Comparison of ENCODE assay signal across 2 cellular contexts in genomic region chr7:158834799-158835784, GRCh38.
TF ChIP-seq lines count a peak whose summit lies in the region.

No MANE protein-coding gene starts in this region.

TF ChIP-seq in HepG2, 621 proteins besides CTCF, POLR2A, EP300 and RAD21 (continues in another document):
- TF ChIP-seq WIZ (CRISPR knock-in tag; IDR thresholded peaks at IDR 0.05) (no peak), ZNF777 (CRISPR knock-in tag; IDR thresholded peaks at IDR 0.05) (no peak), CEBPG (CRISPR knock-in tag; IDR thresholded peaks at IDR 0.05) (no peak), TFAP4 (IDR thresholded peaks at IDR 0.05; ENCODE audit: borderline replicate concordance, low read depth) (peak; percentile 15; the same call in 1 of the 2 replicates), MXD4 (CRISPR knock-in tag; IDR thresholded peaks at IDR 0.05) (no peak), ZNF101 (CRISPR knock-in tag; IDR thresholded peaks at IDR 0.05; ENCODE audit: borderline replicate concordance, low read depth) (no peak), EED (CRISPR knock-in tag; IDR thresholded peaks at IDR 0.05) (no peak), ZBTB21 (CRISPR knock-in tag; IDR thresholded peaks at IDR 0.05) (no peak), U2AF1 (optimal IDR thresholded peaks at IDR 0.05; ENCODE audit: low read depth, low read length) (no peak), MXI1 (IDR thresholded peaks at IDR 0.05; ENCODE audit: borderline replicate concordance, low read depth, low read length) (no peak), ZNF230 (CRISPR knock-in tag; IDR thresholded peaks at IDR 0.05) (no peak), CENPBD1 (CRISPR knock-in tag; IDR thresholded peaks at IDR 0.05; ENCODE audit: borderline replicate concordance, low read depth) (no peak), E2F5 (CRISPR knock-in tag; conservative IDR thresholded peaks at IDR 0.05) (no peak), USF2 (IDR thresholded peaks at IDR 0.05; ENCODE audit: low read depth, low read length) (peak; percentile 79), USF2 (CRISPR knock-in tag; IDR thresholded peaks at IDR 0.05; ENCODE audit: borderline replicate concordance) (no peak), HOXA3 (CRISPR knock-in tag; IDR thresholded peaks at IDR 0.05) (no peak), ZNF143 (CRISPR knock-in tag; IDR thresholded peaks at IDR 0.05) (no peak), LBX2 (CRISPR knock-in tag; IDR thresholded peaks at IDR 0.05; ENCODE audit: borderline replicate concordance) (no peak), CBX2 (IDR thresholded peaks at IDR 0.05; ENCODE audit: low read depth, low read length) (no peak), CBX2 (CRISPR knock-in tag; IDR thresholded peaks at IDR 0.05; ENCODE audit: low read depth) (no peak), XBP1 (CRISPR knock-in tag; IDR thresholded peaks at IDR 0.05) (no peak), TOPORS (CRISPR knock-in tag; IDR thresholded peaks at IDR 0.05) (no peak), ZFX (CRISPR knock-in tag; IDR thresholded peaks at IDR 0.05; ENCODE audit: low read depth) (no peak), ZSCAN22 (CRISPR knock-in tag; IDR thresholded peaks at IDR 0.05) (no peak), CENPX (CRISPR knock-in tag; IDR thresholded peaks at IDR 0.05) (no peak)
- TF ChIP-seq, protein P1, sequence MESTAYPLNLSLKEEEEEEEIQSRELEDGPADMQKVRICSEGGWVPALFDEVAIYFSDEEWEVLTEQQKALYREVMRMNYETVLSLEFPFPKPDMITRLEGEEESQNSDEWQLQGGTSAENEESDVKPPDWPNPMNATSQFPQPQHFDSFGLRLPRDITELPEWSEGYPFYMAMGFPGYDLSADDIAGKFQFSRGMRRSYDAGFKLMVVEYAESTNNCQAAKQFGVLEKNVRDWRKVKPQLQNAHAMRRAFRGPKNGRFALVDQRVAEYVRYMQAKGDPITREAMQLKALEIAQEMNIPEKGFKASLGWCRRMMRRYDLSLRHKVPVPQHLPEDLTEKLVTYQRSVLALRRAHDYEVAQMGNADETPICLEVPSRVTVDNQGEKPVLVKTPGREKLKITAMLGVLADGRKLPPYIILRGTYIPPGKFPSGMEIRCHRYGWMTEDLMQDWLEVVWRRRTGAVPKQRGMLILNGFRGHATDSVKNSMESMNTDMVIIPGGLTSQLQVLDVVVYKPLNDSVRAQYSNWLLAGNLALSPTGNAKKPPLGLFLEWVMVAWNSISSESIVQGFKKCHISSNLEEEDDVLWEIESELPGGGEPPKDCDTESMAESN (CRISPR knock-in tag; conservative IDR thresholded peaks at IDR 0.05): no peak
- TF ChIP-seq, protein P2, sequence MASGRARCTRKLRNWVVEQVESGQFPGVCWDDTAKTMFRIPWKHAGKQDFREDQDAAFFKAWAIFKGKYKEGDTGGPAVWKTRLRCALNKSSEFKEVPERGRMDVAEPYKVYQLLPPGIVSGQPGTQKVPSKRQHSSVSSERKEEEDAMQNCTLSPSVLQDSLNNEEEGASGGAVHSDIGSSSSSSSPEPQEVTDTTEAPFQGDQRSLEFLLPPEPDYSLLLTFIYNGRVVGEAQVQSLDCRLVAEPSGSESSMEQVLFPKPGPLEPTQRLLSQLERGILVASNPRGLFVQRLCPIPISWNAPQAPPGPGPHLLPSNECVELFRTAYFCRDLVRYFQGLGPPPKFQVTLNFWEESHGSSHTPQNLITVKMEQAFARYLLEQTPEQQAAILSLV (CRISPR knock-in tag; IDR thresholded peaks at IDR 0.05; ENCODE audit: borderline replicate concordance): no peak

TF ChIP-seq in K562, 482 proteins besides CTCF, POLR2A, EP300 and RAD21 (continues in another document):
- TF ChIP-seq, protein P3, sequence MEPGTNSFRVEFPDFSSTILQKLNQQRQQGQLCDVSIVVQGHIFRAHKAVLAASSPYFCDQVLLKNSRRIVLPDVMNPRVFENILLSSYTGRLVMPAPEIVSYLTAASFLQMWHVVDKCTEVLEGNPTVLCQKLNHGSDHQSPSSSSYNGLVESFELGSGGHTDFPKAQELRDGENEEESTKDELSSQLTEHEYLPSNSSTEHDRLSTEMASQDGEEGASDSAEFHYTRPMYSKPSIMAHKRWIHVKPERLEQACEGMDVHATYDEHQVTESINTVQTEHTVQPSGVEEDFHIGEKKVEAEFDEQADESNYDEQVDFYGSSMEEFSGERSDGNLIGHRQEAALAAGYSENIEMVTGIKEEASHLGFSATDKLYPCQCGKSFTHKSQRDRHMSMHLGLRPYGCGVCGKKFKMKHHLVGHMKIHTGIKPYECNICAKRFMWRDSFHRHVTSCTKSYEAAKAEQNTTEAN (CRISPR knock-in tag; IDR thresholded peaks at IDR 0.05): 0 out of 2 replicates have a peak, but pooled peaks have one; percentile 32
- TF ChIP-seq GABPB1 (CRISPR knock-in tag; IDR thresholded peaks at IDR 0.05): peak; percentile 56; the same call in 1 of the 2 replicates
- TF ChIP-seq RNF2 (IDR thresholded peaks at IDR 0.05): no peak; the same call in none of the 2 replicates
- no peak for TF ChIP-seq FUS (optimal IDR thresholded peaks at IDR 0.05; ENCODE audit: low read depth, low read length)
- TF ChIP-seq HMG20B (CRISPR knock-in tag; IDR thresholded peaks at IDR 0.05): no peak
- no peak for TF ChIP-seq ZNF511 (CRISPR knock-in tag; IDR thresholded peaks at IDR 0.05)
- TF ChIP-seq TCF3 (CRISPR knock-in tag; IDR thresholded peaks at IDR 0.05): peak; percentile 89
- TF ChIP-seq, protein P4, sequence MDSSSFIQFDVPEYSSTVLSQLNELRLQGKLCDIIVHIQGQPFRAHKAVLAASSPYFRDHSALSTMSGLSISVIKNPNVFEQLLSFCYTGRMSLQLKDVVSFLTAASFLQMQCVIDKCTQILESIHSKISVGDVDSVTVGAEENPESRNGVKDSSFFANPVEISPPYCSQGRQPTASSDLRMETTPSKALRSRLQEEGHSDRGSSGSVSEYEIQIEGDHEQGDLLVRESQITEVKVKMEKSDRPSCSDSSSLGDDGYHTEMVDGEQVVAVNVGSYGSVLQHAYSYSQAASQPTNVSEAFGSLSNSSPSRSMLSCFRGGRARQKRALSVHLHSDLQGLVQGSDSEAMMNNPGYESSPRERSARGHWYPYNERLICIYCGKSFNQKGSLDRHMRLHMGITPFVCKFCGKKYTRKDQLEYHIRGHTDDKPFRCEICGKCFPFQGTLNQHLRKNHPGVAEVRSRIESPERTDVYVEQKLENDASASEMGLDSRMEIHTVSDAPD (CRISPR knock-in tag; IDR thresholded peaks at IDR 0.05): no peak
- TF ChIP-seq ETS2 (tag; IDR thresholded peaks at IDR 0.05; ENCODE audit: borderline replicate concordance, poor library complexity, severe bottlenecking): no peak
- no peak for TF ChIP-seq ZC3H4 (CRISPR knock-in tag; IDR thresholded peaks at IDR 0.05; ENCODE audit: borderline replicate concordance)
- no peak for TF ChIP-seq MXI1 (IDR thresholded peaks at IDR 0.05; ENCODE audit: low read depth, low read length)
- TF ChIP-seq TAF9B (IDR thresholded peaks at IDR 0.05; ENCODE audit: partially characterized antibody): peak; percentile 72
- peak; percentile 20; the same call in 1 of the 2 replicates for TF ChIP-seq PHF8 (IDR thresholded peaks at IDR 0.05; ENCODE audit: borderline replicate concordance, low read length)
- TF ChIP-seq CEBPB (tag; IDR thresholded peaks at IDR 0.05): peak; percentile 64; the same call in 1 of the 2 replicates
- peak; percentile 93 for TF ChIP-seq HDAC2 (IDR thresholded peaks at IDR 0.05)
- peak; percentile 38; the same call in 1 of the 2 replicates for TF ChIP-seq CHAMP1 (IDR thresholded peaks at IDR 0.05)
- no peak for TF ChIP-seq MCM5 (IDR thresholded peaks at IDR 0.05; ENCODE audit: low read depth)
- TF ChIP-seq MYNN (IDR thresholded peaks at IDR 0.05): peak; percentile 64
- no peak for TF ChIP-seq MYNN (CRISPR knock-in tag; IDR thresholded peaks at IDR 0.05)
- no peak for TF ChIP-seq ZKSCAN1 (IDR thresholded peaks at IDR 0.05; ENCODE audit: low read depth, low read length)
- TF ChIP-seq, protein P5, sequence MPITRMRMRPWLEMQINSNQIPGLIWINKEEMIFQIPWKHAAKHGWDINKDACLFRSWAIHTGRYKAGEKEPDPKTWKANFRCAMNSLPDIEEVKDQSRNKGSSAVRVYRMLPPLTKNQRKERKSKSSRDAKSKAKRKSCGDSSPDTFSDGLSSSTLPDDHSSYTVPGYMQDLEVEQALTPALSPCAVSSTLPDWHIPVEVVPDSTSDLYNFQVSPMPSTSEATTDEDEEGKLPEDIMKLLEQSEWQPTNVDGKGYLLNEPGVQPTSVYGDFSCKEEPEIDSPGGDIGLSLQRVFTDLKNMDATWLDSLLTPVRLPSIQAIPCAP (CRISPR knock-in tag; IDR thresholded peaks at IDR 0.05; ENCODE audit: borderline replicate concordance): no peak
- no peak for TF ChIP-seq PHF20 (IDR thresholded peaks at IDR 0.05; ENCODE audit: partially characterized antibody)
- TF ChIP-seq CTCFL (IDR thresholded peaks at IDR 0.05; ENCODE audit: borderline replicate concordance, insufficient read depth, low read depth, low read length, poor library complexity, severe bottlenecking): no peak
- TF ChIP-seq ZNF696 (CRISPR knock-in tag; conservative IDR thresholded peaks at IDR 0.05): no peak
- TF ChIP-seq, protein P6, sequence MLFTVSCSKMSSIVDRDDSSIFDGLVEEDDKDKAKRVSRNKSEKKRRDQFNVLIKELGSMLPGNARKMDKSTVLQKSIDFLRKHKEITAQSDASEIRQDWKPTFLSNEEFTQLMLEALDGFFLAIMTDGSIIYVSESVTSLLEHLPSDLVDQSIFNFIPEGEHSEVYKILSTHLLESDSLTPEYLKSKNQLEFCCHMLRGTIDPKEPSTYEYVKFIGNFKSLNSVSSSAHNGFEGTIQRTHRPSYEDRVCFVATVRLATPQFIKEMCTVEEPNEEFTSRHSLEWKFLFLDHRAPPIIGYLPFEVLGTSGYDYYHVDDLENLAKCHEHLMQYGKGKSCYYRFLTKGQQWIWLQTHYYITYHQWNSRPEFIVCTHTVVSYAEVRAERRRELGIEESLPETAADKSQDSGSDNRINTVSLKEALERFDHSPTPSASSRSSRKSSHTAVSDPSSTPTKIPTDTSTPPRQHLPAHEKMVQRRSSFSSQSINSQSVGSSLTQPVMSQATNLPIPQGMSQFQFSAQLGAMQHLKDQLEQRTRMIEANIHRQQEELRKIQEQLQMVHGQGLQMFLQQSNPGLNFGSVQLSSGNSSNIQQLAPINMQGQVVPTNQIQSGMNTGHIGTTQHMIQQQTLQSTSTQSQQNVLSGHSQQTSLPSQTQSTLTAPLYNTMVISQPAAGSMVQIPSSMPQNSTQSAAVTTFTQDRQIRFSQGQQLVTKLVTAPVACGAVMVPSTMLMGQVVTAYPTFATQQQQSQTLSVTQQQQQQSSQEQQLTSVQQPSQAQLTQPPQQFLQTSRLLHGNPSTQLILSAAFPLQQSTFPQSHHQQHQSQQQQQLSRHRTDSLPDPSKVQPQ (CRISPR knock-in tag; IDR thresholded peaks at IDR 0.05; ENCODE audit: borderline replicate concordance): no peak
- TF ChIP-seq, protein P7, sequence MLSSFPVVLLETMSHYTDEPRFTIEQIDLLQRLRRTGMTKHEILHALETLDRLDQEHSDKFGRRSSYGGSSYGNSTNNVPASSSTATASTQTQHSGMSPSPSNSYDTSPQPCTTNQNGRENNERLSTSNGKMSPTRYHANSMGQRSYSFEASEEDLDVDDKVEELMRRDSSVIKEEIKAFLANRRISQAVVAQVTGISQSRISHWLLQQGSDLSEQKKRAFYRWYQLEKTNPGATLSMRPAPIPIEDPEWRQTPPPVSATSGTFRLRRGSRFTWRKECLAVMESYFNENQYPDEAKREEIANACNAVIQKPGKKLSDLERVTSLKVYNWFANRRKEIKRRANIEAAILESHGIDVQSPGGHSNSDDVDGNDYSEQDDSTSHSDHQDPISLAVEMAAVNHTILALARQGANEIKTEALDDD (IDR thresholded peaks at IDR 0.05): no peak; the same call in 1 of the 2 replicates
- 0 out of 2 replicates have a peak, but pooled peaks have one; percentile 76 for TF ChIP-seq ZNF311 (CRISPR knock-in tag; IDR thresholded peaks at IDR 0.05)
- TF ChIP-seq ZFP36 (IDR thresholded peaks at IDR 0.05; ENCODE audit: low read depth, low read length, partially characterized antibody): no peak
- TF ChIP-seq PHTF2 (CRISPR knock-in tag; IDR thresholded peaks at IDR 0.05): no peak; the same call in 1 of the 2 replicates
- no peak for TF ChIP-seq ZNF12 (CRISPR knock-in tag; IDR thresholded peaks at IDR 0.05)
- no peak for TF ChIP-seq ELF2 (CRISPR knock-in tag; IDR thresholded peaks at IDR 0.05)
- TF ChIP-seq CREB3L1 (IDR thresholded peaks at IDR 0.05; ENCODE audit: borderline replicate concordance, low read depth): no peak; the same call in 1 of the 2 replicates
